ENCODE assay signal across 30 cellular contexts in genomic region chr2:123840016-123840415, GRCh38.
"Had no signal": no experiment of that assay in that cellular context is flagged by ENCODE, and none has a peak within 500 bp of the region (broad histone marks: within the 10 kb centered on the region; RNA-seq: fewer than 3 reads in every experiment).

No MANE protein-coding gene starts in this region.

- ATAC-seq: activated T-cell treated with anti-CD3 and anti-CD28 coated beads, Interleukin-2, amount 50 U/mL, for 72 hours; gastrocnemius medialis; left ventricle myocardium superior; sciatic nerve; stimulated activated memory B cell treated with anti-CD40 and anti-IgM and Interleukin-4, amounts not matched to agents 10 μg/mL and 1 μg/mL and 100 μg/mL, for 72 hours; stimulated activated naive CD8-positive, alpha-beta T cell treated with anti-CD3 and anti-CD28 coated beads, Interleukin-15, amount 100 ng/mL, for 72 hours; T-helper 17 cell had no signal

- DNase-seq: activated CD4-positive, alpha-beta T cell treated with anti-CD3 and anti-CD28 coated beads for 4 hours; activated CD4-positive, alpha-beta T cell treated with anti-CD3 and anti-CD28 coated beads, Interleukin-2, amount 50 U/mL, for 4 hours; activated CD4-positive, CD25-positive, alpha-beta regulatory T cell; activated naive CD4-positive, alpha-beta T cell treated with Interleukin-2 at 50 U/mL for 16 hours; activated T-cell treated with anti-CD3 and anti-CD28 coated beads for 4 hours; activated T-cell treated with anti-CD3 and anti-CD28 coated beads, Interleukin-2, amount 50 U/mL, for 72 hours; anterior cingulate cortex; cerebellar nuclear complex; colonic mucosa; effector memory CD4-positive, alpha-beta T cell; esophagus squamous epithelium; gastrocnemius medialis; glutamatergic neuron; left ventricle myocardium superior; naive B cell; nephron progenitor cell; ovary; retina; stimulated activated CD4-positive, alpha-beta T cell treated with anti-CD3 and anti-CD28 coated beads, Interleukin-4, amount 100 ng/mL, for 24 hours; stimulated activated naive CD8-positive, alpha-beta T cell treated with anti-CD3 and anti-CD28 coated beads, Interleukin-15, amount 100 ng/mL, for 72 hours; substantia nigra; T-helper 17 cell; thyroid gland; upper lobe of left lung had no signal

- H3K36me3 ChIP-seq: cardiac muscle cell, colonic mucosa, esophagus squamous epithelium, gastrocnemius medialis, ovary, thyroid gland, upper lobe of left lung, vagina had no signal

- H3K27ac ChIP-seq: cardiac muscle cell, colonic mucosa, esophagus squamous epithelium, gastrocnemius medialis, ovary, skin epidermis, thyroid gland, upper lobe of left lung, vagina had no signal

- H3K4me1 ChIP-seq: colonic mucosa, esophagus squamous epithelium, gastrocnemius medialis, thyroid gland, upper lobe of left lung, vagina had no signal

- H3K4me3 ChIP-seq: cardiac muscle cell, colonic mucosa, esophagus squamous epithelium, gastrocnemius medialis, ovary, skin epidermis, thyroid gland, upper lobe of left lung, vagina had no signal

- H3K27me3 ChIP-seq: cardiac muscle cell, colonic mucosa, esophagus squamous epithelium, gastrocnemius medialis, ovary, thyroid gland, upper lobe of left lung, vagina had no signal

- H3K9me3 ChIP-seq: colonic mucosa, gastrocnemius medialis, ovary, thyroid gland, vagina had no signal

- FAIRE-seq: islet of Langerhans had no signal
